Comparison of ENCODE assay signal across 26 cellular contexts in genomic region chr1:172457479-172458130, GRCh38. TPM values are rescaled to one million over a fixed set of nuclear protein-coding genes. Genes with fewer than 3 reads are reported as not detected.
DNase-seq lines count a peak whose midpoint lies in the region; ATAC-seq, FAIRE-seq and TF ChIP-seq lines count a peak whose summit lies in the region.
"Had no signal": no experiment of that assay in that cellular context is flagged by ENCODE, and none has a peak within 500 bp of the region (broad histone marks: within the 10 kb centered on the region; RNA-seq: fewer than 3 reads in every experiment).

No MANE protein-coding gene starts in this region.

- H3K36me3 ChIP-seq in body of pancreas (replicated peaks in 1 of 2; ENCODE audit: insufficient read depth in 1 of 2, low read depth in 2 of 2) (no peaks in the 10 kb centered on the region), liver (ENCODE audit: control insufficient read depth in 4 of 4, insufficient read depth in 3 of 4, low read depth in 1 of 4, low read length in 3 of 4) (no peaks in the 10 kb centered on the region), pancreas (no peaks in the 10 kb centered on the region)
- H3K36me3 ChIP-seq: BE2C; BLaER1 treated with 17β-estradiol and CSF1 and Interleukin-3, amounts not matched to agents 10 nM and 100 nM; HAP-1 had no signal

- ATAC-seq in body of pancreas (peak; percentile 76), pancreas (peak; percentile 80 to 89 (median 83))
- ATAC-seq: A549, GM12878 had no signal

- H3K9me3 ChIP-seq in body of pancreas (no peaks in the 10 kb centered on the region), liver (ENCODE audit: control insufficient read depth in 4 of 4, low read length in 3 of 4) (no peaks in the 10 kb centered on the region), pancreas (no peaks in the 10 kb centered on the region)
- H3K9me3 ChIP-seq: A549; BE2C; BLaER1 treated with 17β-estradiol and CSF1 and Interleukin-3, amounts not matched to agents 10 nM and 100 nM; HAP-1 had no signal

- peaks cover 30% of the 10 kb centered on the region for H3K4me1 ChIP-seq in body of pancreas
- H3K4me1 ChIP-seq in liver (ENCODE audit: control insufficient read depth in 4 of 4, insufficient read depth in 4 of 4, low read length in 3 of 4), result no peaks in the 10 kb centered on the region
- peaks cover 6 to 52% (median 11%) of the 10 kb centered on the region in 3 donors for H3K4me1 ChIP-seq in pancreas
- H3K4me1 ChIP-seq: BLaER1 treated with 17β-estradiol and CSF1 and Interleukin-3, amounts not matched to agents 10 nM and 100 nM had no signal

- DNase-seq in body of pancreas, result peak in 3 of 4 donors; percentile 66 to 73 (median 73)
- DNase-seq in pancreas, result peak in 4 of 6 donors; percentile 42 to 69 (median 62)
- no peak for DNase-seq in activated T-cell treated with anti-CD3 and anti-CD28 coated beads, Interleukin-2, amount 50 U/mL, for 48 hours
- DNase-seq in NCI-H748 treated with DMSO at 0.1 percent for 48 hours (lab: John Stamatoyannopoulos, UW), result no peak
- DNase-seq in NCI-H1092 treated with DMSO at 0.1 percent for 48 hours (lab: John Stamatoyannopoulos, UW), result no peak
- DNase-seq in occipital lobe (lab: John Stamatoyannopoulos, UW), result no peak
- DNase-seq: 8988T; ACHN; AML-193; BE2C; CD4-positive, alpha-beta T cell; CD8-positive, alpha-beta memory T cell; DMS 273 treated with DMSO at 0.1 percent for 48 hours; DMS79; EL; GDM1; GOT3; HFFc6 had no signal

- WGBS in body of pancreas, 2 donors, result 44 to 79% methylated on average over 1 of the region's 1 CpG
- WGBS in liver, result 78% methylated on average over 1 of the region's 1 CpG
- WGBS in pancreas, 2 donors, result 33 to 40% methylated on average over 1 of the region's 1 CpG

- intact Hi-C loops in body of pancreas (cut with DNase I) (no loop called here), pancreas (cut with DNase I) (no loop called here)

- TF ChIP-seq POLR2A in body of pancreas (IDR thresholded peaks at IDR 0.05), result no peak

- H3K9ac ChIP-seq in liver (ENCODE audit: low read depth in 1 of 2, low read length in 2 of 2), result no peak overlapping the region
- H3K9ac ChIP-seq: BLaER1 treated with 17β-estradiol and CSF1 and Interleukin-3, amounts not matched to agents 10 nM and 100 nM had no signal

- no peak for TF ChIP-seq RAD21 in liver (IDR thresholded peaks at IDR 0.05)

- H3K4me3 ChIP-seq in body of pancreas (no peak overlapping the region), liver (ENCODE audit: low read depth in 1 of 3, low read length in 3 of 3) (no peak overlapping the region), pancreas (no peak overlapping the region)
- H3K4me3 ChIP-seq: A549; BLaER1 treated with 17β-estradiol and CSF1 and Interleukin-3, amounts not matched to agents 10 nM and 100 nM; GM12878; HAP-1 had no signal

- no peak for FAIRE-seq in pancreas (lab: Jason Lieb, UNC)
- FAIRE-seq: A549, GM12878, GM19239, H54 had no signal

- peak overlapping the region in 3 of 4 donors; percentile 4 to 54 (median 6) for H3K27ac ChIP-seq in body of pancreas
- no peak overlapping the region for H3K27ac ChIP-seq in liver (ENCODE audit: low read depth in 1 of 2, low read length in 2 of 2)
- H3K27ac ChIP-seq in pancreas, result peak overlapping the region in 2 of 4 donors; percentile 43 to 53
- H3K27ac ChIP-seq: A549; BLaER1 treated with 17β-estradiol and CSF1 and Interleukin-3, amounts not matched to agents 10 nM and 100 nM had no signal

- no peaks in the 10 kb centered on the region for H3K27me3 ChIP-seq in body of pancreas
- no peaks in the 10 kb centered on the region for H3K27me3 ChIP-seq in liver (ENCODE audit: control insufficient read depth in 4 of 4, insufficient read depth in 4 of 4, low read length in 3 of 4)
- H3K27me3 ChIP-seq in pancreas, result no peaks in the 10 kb centered on the region
- H3K27me3 ChIP-seq: BE2C; BLaER1 treated with 17β-estradiol and CSF1 and Interleukin-3, amounts not matched to agents 10 nM and 100 nM had no signal

- TF ChIP-seq CTCF in body of pancreas (IDR thresholded peaks at IDR 0.05) (no peak), liver (IDR thresholded peaks at IDR 0.05; ENCODE audit: low read depth, low read length, missing input control) (no peak), pancreas (IDR thresholded peaks at IDR 0.05) (no peak)

TF ChIP-seq in liver, 16 proteins besides CTCF, POLR2A, EP300 and RAD21:
- TF ChIP-seq JUND (IDR thresholded peaks at IDR 0.05), result no peak
- TF ChIP-seq EGR1 (IDR thresholded peaks at IDR 0.05; ENCODE audit: low read depth in 2 of 2), result no peak
- peak; percentile 14 to 40 for TF ChIP-seq HNF4A (conservative IDR thresholded peaks at IDR 0.05)
- TF ChIP-seq HNF4G (IDR thresholded peaks at IDR 0.05), result no peak
TF ChIP-seq in liver: peak in this region for 1.

RNA-seq across cellular contexts. Expression of gene PIGC, which starts 13.7 kb away (rescaled TPM):
- total RNA-seq in body of pancreas (10 to 100 TPM; 16.5 to 18.4 TPM), liver (10 to 100 TPM; 10.5 to 18.4 TPM), pancreas (10 to 100 TPM in 5 of 6 donors, 1 to 10 TPM in 1; 9.5 to 18.5 (median 12.7) TPM), occipital lobe (30.7 TPM)
- polyA plus RNA-seq in liver (10 to 100 TPM in 1 of 2 donors, 1 to 10 TPM in 1; 8.6 to 16.0 TPM), pancreas (10 to 100 TPM; 13.8 to 17.9 TPM)

RNA-seq across cellular contexts. Expression of gene C1orf105, which starts 37.1 kb away (rescaled TPM):
- total RNA-seq in body of pancreas (not detected), liver (not detected), pancreas (not detected), occipital lobe (not detected)
- polyA plus RNA-seq in liver (under 1 TPM in 1 of 2 donors, not detected in 1; 0.16 TPM), pancreas (not detected)
- total RNA-seq: CD4-positive, alpha-beta T cell; CD8-positive, alpha-beta memory T cell; GM12878; HFFc6 had no signal
- polyA plus RNA-seq: CD14-positive monocyte; CD8-positive, alpha-beta memory T cell; GM12878 had no signal

Comparison
In these comparisons a context has a peak if more than half of its experiments do, and no peak if none do; other contexts are left out.
1. DNase-seq: peak in body of pancreas (3 of 4) and pancreas (4 of 6); none in activated T-cell treated with anti-CD3 and anti-CD28 coated beads, Interleukin-2, amount 50 U/mL, for 48 hours (0 of 2), NCI-H748 treated with DMSO at 0.1 percent for 48 hours (single experiment), NCI-H1092 treated with DMSO at 0.1 percent for 48 hours (single experiment) and occipital lobe (single experiment).
2. H3K27ac ChIP-seq: peak in body of pancreas (3 of 4); none in liver (0 of 2).